In genomic region chr6:112086744-112087135, GRCh38 we compare ENCODE assay signal across 9 cellular contexts. TPM values are rescaled to one million over a fixed set of nuclear protein-coding genes. Genes with fewer than 3 reads are reported as not detected.
DNase-seq lines count a peak whose midpoint lies in the region; ATAC-seq and TF ChIP-seq lines count a peak whose summit lies in the region.
"Had no signal": no experiment of that assay in that cellular context is flagged by ENCODE, and none has a peak within 500 bp of the region (broad histone marks: within the 10 kb centered on the region; RNA-seq: fewer than 3 reads in every experiment).

No MANE protein-coding gene starts in this region.

- peak overlapping the region; percentile 92 for H3K27ac ChIP-seq in CD8-positive, alpha-beta memory T cell (ENCODE audit: low read depth, low read length)
- H3K27ac ChIP-seq in caudate nucleus (ENCODE audit: low read depth, low read length) (peak overlapping the region; percentile 4), layer of hippocampus (ENCODE audit: low read depth, low read length) (peak overlapping the region; percentile 71), testis (peak overlapping the region; percentile 81 to 90)

- peaks cover 0 to 26% (median 2%) of the 10 kb centered on the region in 3 donors for H3K36me3 Mint-ChIP-seq in CD8-positive, alpha-beta memory T cell

- TF ChIP-seq CTCF in testis (IDR thresholded peaks at IDR 0.05) = no peak

- H3K36me3 ChIP-seq in CD8-positive, alpha-beta memory T cell (ENCODE audit: insufficient read depth, low read length) = peaks cover 4% of the 10 kb centered on the region
- no peaks in the 10 kb centered on the region for H3K36me3 ChIP-seq in testis (ENCODE audit: low read depth, missing control alignments)

- CTCF ChIA-PET in CD8-positive, alpha-beta memory T cell (lab: Charles Lee) = interaction anchor here (0.7 to 2.2 kb wide), 8 partner anchors 9 to 828 kb away, joined by 3 to 14 read pairs (median 4); a partner anchor contains a TSS

- no peak for DNase-seq in CD8-positive, alpha-beta memory T cell
- peak; percentile 42 for DNase-seq in NCI-H748 treated with DMSO at 0.1 percent for 48 hours (lab: John Stamatoyannopoulos, UW)
- peak in 2 of 61 donors; percentile 28 to 41 for DNase-seq in caudate nucleus (lab: John Stamatoyannopoulos, UW)
- no peak for DNase-seq in testis
- DNase-seq in islet precursor cell = no peak

- intact Hi-C loops in testis (cut with DNase I; ENCODE audit: low total_unique reads) = no loop called here

- H3K27me3 Mint-ChIP-seq in CD8-positive, alpha-beta memory T cell = peaks cover 4 to 29% of the 10 kb centered on the region in 2 donors

- POLR2A ChIA-PET in CD8-positive, alpha-beta memory T cell (lab: Charles Lee) = interaction anchor here (0.6 to 1.3 kb wide), 3 partner anchors 8 to 1271 kb away, joined by 4 to 6 read pairs (median 5); partner anchors contain the start of gene CDK19

- H3K9me3 Mint-ChIP-seq in CD8-positive, alpha-beta memory T cell = peaks cover 0 to 1% (median 0%) of the 10 kb centered on the region in 5 donors

- no peak for TF ChIP-seq POLR2A in testis (IDR thresholded peaks at IDR 0.05)

- WGBS in testis, 2 donors = 1% methylated on average over 8 of the region's 8 CpGs

- peak overlapping the region; percentile 89 for H3K4me3 ChIP-seq in CD8-positive, alpha-beta memory T cell (ENCODE audit: low read length)
- H3K4me3 ChIP-seq in testis = peak overlapping the region; percentile 83

- peaks cover 10% of the 10 kb centered on the region for H3K4me1 ChIP-seq in CD8-positive, alpha-beta memory T cell (ENCODE audit: insufficient read depth, low read length)
- no peaks in the 10 kb centered on the region for H3K4me1 ChIP-seq in testis

- H3K27ac Mint-ChIP-seq in CD8-positive, alpha-beta memory T cell = no peak overlapping the region

- H3K27me3 ChIP-seq in CD8-positive, alpha-beta memory T cell (ENCODE audit: insufficient read depth, low read length, poor library complexity, severe bottlenecking) = peaks cover 14% of the 10 kb centered on the region
- H3K27me3 ChIP-seq in layer of hippocampus (ENCODE audit: control insufficient read depth, insufficient read depth, low read length) (no peaks in the 10 kb centered on the region), testis (no peaks in the 10 kb centered on the region)

- H3K9me3 ChIP-seq in CD8-positive, alpha-beta memory T cell (ENCODE audit: low read length) = no peaks in the 10 kb centered on the region
- no peaks in the 10 kb centered on the region for H3K9me3 ChIP-seq in testis

- H3K4me1 Mint-ChIP-seq in CD8-positive, alpha-beta memory T cell = peaks cover 8 to 13% (median 9%) of the 10 kb centered on the region in 3 donors

- H3K4me3 Mint-ChIP-seq in CD8-positive, alpha-beta memory T cell = no peak overlapping the region

- peak; percentile 16 for ATAC-seq in GM19043 (IDR thresholded peaks at IDR 0.05; ENCODE audit: low read depth, unreplicated experiment)
- peak; percentile 17 for ATAC-seq in HG03196 (IDR thresholded peaks at IDR 0.05; ENCODE audit: unreplicated experiment)

RNA-seq across cellular contexts. Expression of gene TUBE1, which starts 0.5 kb away (rescaled TPM):
- 10 to 100 TPM; 25.6 to 31.0 TPM for total RNA-seq in CD8-positive, alpha-beta memory T cell
- 11.8 TPM for polyA plus RNA-seq in CD8-positive, alpha-beta memory T cell
- total RNA-seq in testis = 10 to 100 TPM; 59.3 to 62.1 TPM
- polyA plus RNA-seq in testis (ENCODE audit: insufficient read depth, low read depth, low replicate concordance) = 76.3 TPM

RNA-seq across cellular contexts. Expression of gene FAM229B, which starts 0.7 kb away (rescaled TPM):
- 1 to 10 TPM; 7.2 to 8.7 TPM for total RNA-seq in CD8-positive, alpha-beta memory T cell
- 5.5 TPM for polyA plus RNA-seq in CD8-positive, alpha-beta memory T cell
- total RNA-seq in testis = 100 to 1,000 TPM; 111 to 202 TPM
- 724 TPM for polyA plus RNA-seq in testis (ENCODE audit: insufficient read depth, low read depth, low replicate concordance)

RNA-seq across cellular contexts. Expression of gene CCN6, which starts 32.8 kb away (rescaled TPM):
- not detected for total RNA-seq in CD8-positive, alpha-beta memory T cell
- 0.15 TPM for polyA plus RNA-seq in CD8-positive, alpha-beta memory T cell
- 1 to 10 TPM in 1 of 2 donors, under 1 TPM in 1; 0.99 to 3.5 TPM for total RNA-seq in testis
- polyA plus RNA-seq in testis (ENCODE audit: insufficient read depth, low read depth, low replicate concordance) = 6.8 TPM
- total RNA-seq: activated CD8-positive, alpha-beta memory T cell treated with anti-CD3 and anti-CD28 coated beads for 36 hours had no signal

Comparison
In these comparisons a context has a peak if more than half of its experiments do, and no peak if none do; other contexts are left out.
1. H3K27ac ChIP-seq: peak in every context shown above with its lines; median percentile 92 in CD8-positive, alpha-beta memory T cell; 86 in testis; 71 in layer of hippocampus; 4 in caudate nucleus.
2. RNA of gene FAM229B, which starts 0.7 kb away (total RNA-seq): 111 to 202 TPM in testis; 7.2 to 8.7 TPM in CD8-positive, alpha-beta memory T cell; every median in the first group is over 10 times any median in the second.